ENCODE assay signal across 15 cellular contexts in the genomic region with DNA sequence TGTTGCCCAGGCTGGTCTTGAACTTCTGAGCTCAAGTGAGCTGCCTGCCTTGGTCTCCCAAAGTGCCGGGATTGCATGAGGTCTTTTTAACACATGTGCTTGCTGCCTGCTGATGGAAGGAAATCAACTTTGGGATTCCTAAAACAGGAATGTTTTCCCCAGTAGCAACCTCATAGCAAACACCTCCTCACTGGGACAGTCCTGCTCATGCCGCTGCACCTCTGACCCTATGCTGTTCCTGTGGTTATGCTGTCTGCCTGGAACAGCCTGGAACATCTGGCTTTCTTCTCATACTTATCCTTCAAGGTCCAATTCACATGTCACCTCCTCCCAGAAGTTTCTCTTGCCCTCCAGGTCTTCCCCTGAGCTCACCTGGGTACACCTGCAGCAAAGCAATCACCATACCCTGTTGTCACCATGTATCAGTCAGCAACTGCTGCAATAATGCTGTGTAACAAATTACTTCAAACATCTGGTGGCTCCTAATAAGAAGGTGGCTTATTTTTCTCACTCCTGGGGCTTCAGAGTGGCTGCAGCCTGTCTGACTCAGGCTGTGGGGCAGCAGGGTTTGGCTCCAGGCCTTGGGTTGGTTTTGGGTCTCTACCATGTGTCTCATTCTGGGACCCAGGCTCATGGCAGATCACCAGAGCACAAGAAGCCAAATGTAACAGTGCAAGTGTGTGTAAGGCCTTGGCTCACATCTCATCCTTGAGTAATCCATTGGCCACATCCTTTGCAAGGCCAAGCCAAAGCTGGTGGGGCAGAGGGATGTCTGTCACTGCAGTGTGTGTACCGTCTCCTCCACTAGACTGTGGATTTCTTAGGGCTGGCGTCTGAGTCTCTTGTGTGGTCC. TPM values are rescaled to one million over a fixed set of nuclear protein-coding genes. Genes with fewer than 3 reads are reported as not detected.
DNase-seq lines count a peak whose midpoint lies in the region; TF ChIP-seq lines count a peak whose summit lies in the region.
"Had no signal": no experiment of that assay in that cellular context is flagged by ENCODE, and none has a peak within 500 bp of the region (broad histone marks: within the 10 kb centered on the region; RNA-seq: fewer than 3 reads in every experiment).

No MANE protein-coding gene starts in this region.

- intact Hi-C loops in CD14-positive monocyte (cut with micrococcal nuclease) (no loop called here), head of caudate nucleus (cut with DNase I) (no loop called here)

- H3K4me3 ChIP-seq in AG10803 (ENCODE audit: low read length) (no peak overlapping the region), HFF-Myc (replicated peaks; ENCODE audit: low read depth, low read length) (no peak overlapping the region), cardiac fibroblast (replicated peaks in 1 of 2; ENCODE audit: low read depth in 2 of 2, low read length in 2 of 2) (no peak overlapping the region)
- H3K4me3 ChIP-seq: BLaER1 had no signal

- peak; percentile 88 for DNase-seq in AG10803 (ENCODE audit: low read depth)
- DNase-seq in HFF-Myc (ENCODE audit: extremely low read depth, low read depth): peak; percentile 73
- DNase-seq in cardiac fibroblast (ENCODE audit: low read depth in 2 of 2): peak; percentile 39 to 58
- DNase-seq in GOT3 (lab: John Stamatoyannopoulos, UW): no peak
- no peak for DNase-seq in CD14-positive monocyte (ENCODE audit: low spot score)
- no peak for DNase-seq in head of caudate nucleus
- no peak for DNase-seq in activated CD8-positive, alpha-beta memory T cell treated with anti-CD3 and anti-CD28 coated beads, Interleukin-2, amount 50 U/mL, for 48 hours
- DNase-seq: H9, Karpas-422, NCI-H1105 treated with DMSO at 0.1 percent for 48 hours, NCI-H187 treated with DMSO at 0.1 percent for 48 hours, NCI-H2171 treated with DMSO at 0.1 percent for 48 hours, NCI-H82 had no signal

- H3K9me3 Mint-ChIP-seq in nephron (no peaks in the 10 kb centered on the region), CD14-positive monocyte (peaks cover 3 to 11% (median 7%) of the 10 kb centered on the region in 7 donors)

- H3K27me3 Mint-ChIP-seq in nephron (ENCODE audit: low read depth) (no peaks in the 10 kb centered on the region), CD14-positive monocyte (ENCODE audit: low read depth in 3 of 3) (peaks cover 0 to 5% (median 4%) of the 10 kb centered on the region in 3 donors)

- peaks cover 33% of the 10 kb centered on the region for H3K4me1 Mint-ChIP-seq in nephron
- H3K4me1 Mint-ChIP-seq in CD14-positive monocyte: no peaks in the 10 kb centered on the region

- H3K36me3 Mint-ChIP-seq in nephron (ENCODE audit: low read depth): no peaks in the 10 kb centered on the region
- no peaks in the 10 kb centered on the region for H3K36me3 Mint-ChIP-seq in CD14-positive monocyte

- no peak for TF ChIP-seq CTCF in AG10803 (conservative IDR thresholded peaks at IDR 0.05; ENCODE audit: low read length)
- no peak for TF ChIP-seq CTCF in HFF-Myc (IDR thresholded peaks at IDR 0.05; ENCODE audit: low read depth, low read length, missing control alignments)
- no peak for TF ChIP-seq CTCF in cardiac fibroblast (IDR thresholded peaks at IDR 0.05; ENCODE audit: low read depth, low read length)
- TF ChIP-seq CTCF in nephron (IDR thresholded peaks at IDR 0.05; ENCODE audit: unreplicated experiment in 3 of 3): no peak
- TF ChIP-seq CTCF in CD14-positive monocyte (IDR thresholded peaks at IDR 0.05): no peak

- no peak overlapping the region for H3K4me3 Mint-ChIP-seq in nephron
- H3K4me3 Mint-ChIP-seq in CD14-positive monocyte: no peak overlapping the region
- H3K4me3 Mint-ChIP-seq: H9 had no signal

- peak overlapping the region in 2 of 3 experiments; percentile 53 to 80 for H3K27ac Mint-ChIP-seq in nephron
- peak overlapping the region in 1 of 7 donors; percentile 45 for H3K27ac Mint-ChIP-seq in CD14-positive monocyte
- H3K27ac Mint-ChIP-seq: H9 had no signal

RNA-seq across cellular contexts. Expression of a gene that starts 59.4 kb away (rescaled TPM):
- under 1 TPM in 1 of 2 donors, not detected in 1; 0.46 TPM for polyA plus RNA-seq in CD14-positive monocyte

Comparison
In these comparisons a context has a peak if more than half of its experiments do, and no peak if none do; other contexts are left out.
1. DNase-seq: peak in AG10803 (single experiment), HFF-Myc (single experiment) and cardiac fibroblast (2 of 2); none in GOT3 (single experiment), CD14-positive monocyte (single experiment), head of caudate nucleus (0 of 42) and activated CD8-positive, alpha-beta memory T cell treated with anti-CD3 and anti-CD28 coated beads, Interleukin-2, amount 50 U/mL, for 48 hours (single experiment).